In the genomic region with DNA sequence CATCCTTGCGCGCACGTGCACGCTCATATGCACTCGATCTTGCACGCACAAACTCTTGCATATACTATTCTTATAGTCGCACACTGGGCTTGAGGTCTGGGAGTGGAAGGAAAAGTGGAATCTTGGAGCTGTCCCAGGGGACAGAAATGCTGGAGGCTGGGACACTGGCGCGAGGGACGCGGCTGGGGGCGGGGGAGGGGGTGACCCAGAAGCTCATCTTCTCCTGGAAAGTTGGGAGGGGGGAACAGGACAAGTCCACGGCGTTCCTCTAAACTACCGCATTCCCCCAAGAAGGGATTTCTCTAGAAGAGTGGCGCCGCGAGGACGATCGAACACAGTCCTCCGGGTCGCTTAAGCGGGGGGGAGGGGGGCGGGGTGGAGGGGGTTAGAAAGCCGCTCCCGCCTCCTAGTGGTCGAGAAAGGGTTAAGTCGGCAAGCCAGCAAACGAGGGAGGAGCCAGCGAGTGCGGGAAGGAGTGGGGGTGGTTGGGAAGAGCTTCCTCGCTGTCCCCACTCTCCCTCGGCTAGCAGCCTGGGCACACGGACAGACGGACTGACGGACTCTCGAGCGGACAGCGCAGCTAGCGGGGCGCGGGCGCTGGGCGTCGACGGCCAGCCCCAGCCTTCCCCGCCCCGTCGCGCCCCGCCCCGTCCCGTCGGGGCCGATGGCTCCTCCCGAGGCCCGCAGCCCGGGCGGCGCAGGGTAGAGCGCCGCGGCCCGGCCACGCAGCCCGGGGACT, we compare ENCODE assay signal across 8 cellular contexts. TPM values are rescaled to one million over a fixed set of nuclear protein-coding genes. Genes with fewer than 3 reads are reported as not detected.
DNase-seq lines count a peak whose midpoint lies in the region; ATAC-seq, FAIRE-seq and TF ChIP-seq lines count a peak whose summit lies in the region.

A gene (plus strand): TSS at position 512 of the 739 bp plus-strand sequence. CDS start 338 bp downstream, outside the sequence.

- no peaks in the 10 kb centered on the region; the same call in 1 of the 2 replicates for H4K20me1 ChIP-seq in SU-DHL-6 (ENCODE audit: low read depth, low read length)
- no peaks in the 10 kb centered on the region for H4K20me1 ChIP-seq in keratinocyte (ENCODE audit: control insufficient read depth, extremely low read depth, insufficient read depth, low read length)

- H3K9me3 ChIP-seq in MG63 (no peaks in the 10 kb centered on the region), SU-DHL-6 (ENCODE audit: insufficient read depth, low read length) (no peaks in the 10 kb centered on the region), keratinocyte (ENCODE audit: control insufficient read depth, low read depth, low read length) (no peaks in the 10 kb centered on the region)

- no peaks in the 10 kb centered on the region for H3K9me1 ChIP-seq in keratinocyte (ENCODE audit: control insufficient read depth, extremely low read depth, insufficient read depth, low read length)

- in situ Hi-C loops in brain microvascular endothelial cell (cut with HindIII; ENCODE audit: low pct_ligation_motif_present, low sequenced_read_pairs): no loop called here

- peaks cover 48% of the 10 kb centered on the region for H3K27me3 ChIP-seq in ACC112 (ENCODE audit: insufficient read depth, low read length)
- peaks cover 13% of the 10 kb centered on the region for H3K27me3 ChIP-seq in MG63
- no peaks in the 10 kb centered on the region for H3K27me3 ChIP-seq in SU-DHL-6 (ENCODE audit: low read length)
- H3K27me3 ChIP-seq in brain microvascular endothelial cell (replicated peaks): peaks cover 47% of the 10 kb centered on the region
- peaks cover 42% of the 10 kb centered on the region for H3K27me3 ChIP-seq in keratinocyte (ENCODE audit: control insufficient read depth, extremely low read depth, insufficient read depth, low read length)

- no peak for TF ChIP-seq POLR2A in GM18505 (IDR thresholded peaks at IDR 0.05; ENCODE audit: borderline replicate concordance, extremely low read depth, insufficient read depth, insufficient read length)

- H3K9me2 ChIP-seq in SU-DHL-6 (replicated peaks; ENCODE audit: insufficient read depth, low read length): no peaks in the 10 kb centered on the region

- FAIRE-seq in keratinocyte (lab: Jason Lieb, UNC): no peak

- H3K9ac ChIP-seq in SU-DHL-6 (ENCODE audit: low read length) (peak within 1 kb of the TSS; percentile 34; the same call in 1 of the 2 replicates), keratinocyte (ENCODE audit: control insufficient read depth, extremely low read depth, insufficient read depth, low read length) (peak within 1 kb of the TSS; percentile 52)

- H3K4me2 ChIP-seq in SU-DHL-6 (ENCODE audit: low read depth, low read length, poor library complexity, severe bottlenecking) (peak within 1 kb of the TSS; percentile 76), keratinocyte (ENCODE audit: control insufficient read depth, extremely low read depth, insufficient read depth, low read depth, low read length) (peak within 1 kb of the TSS; percentile 93)

- peak; percentile 39 for ATAC-seq in GM18505 (IDR thresholded peaks at IDR 0.05; ENCODE audit: unreplicated experiment)
- ATAC-seq in GM19397 (IDR thresholded peaks at IDR 0.05; ENCODE audit: unreplicated experiment): no peak

- TF ChIP-seq CTCF in SU-DHL-6 (IDR thresholded peaks at IDR 0.05; ENCODE audit: insufficient read depth, low read length, poor library complexity, severe bottlenecking) (no peak), brain microvascular endothelial cell (IDR thresholded peaks at IDR 0.05; ENCODE audit: low read depth, low read length, missing control alignments) (peak; percentile 47), keratinocyte (optimal IDR thresholded peaks at IDR 0.05 in 1 of 3, IDR thresholded peaks at IDR 0.05 in 1 of 3, conservative IDR thresholded peaks at IDR 0.05 in 1 of 3; ENCODE audit: extremely low read depth in 1 of 3, insufficient read depth in 2 of 3, low read length in 3 of 3) (peak in 2 of 3 experiments; percentile 4 to 49)

- no peaks in the 10 kb centered on the region for H3F3A ChIP-seq in SU-DHL-6 (ENCODE audit: insufficient read depth)

- H3K36me3 ChIP-seq in ACC112 (ENCODE audit: insufficient read depth, low read length) (no peaks in the 10 kb centered on the region), MG63 (no peaks in the 10 kb centered on the region), SU-DHL-6 (ENCODE audit: low read length) (no peaks in the 10 kb centered on the region), brain microvascular endothelial cell (replicated peaks) (no peaks in the 10 kb centered on the region), keratinocyte (ENCODE audit: control insufficient read depth in 2 of 2, extremely low read depth in 1 of 2, insufficient read depth in 2 of 2, low read length in 2 of 2) (no peaks in the 10 kb centered on the region)

- dilution Hi-C loops in keratinocyte (cut with MboI; ENCODE audit: extremely low pct_ligation_motif_present, low sequenced_read_pairs): no loop called here

- H2AFZ ChIP-seq in ACC112 (ENCODE audit: low read length, unreplicated experiment) (peak within 1 kb of the TSS; percentile 23), SU-DHL-6 (ENCODE audit: low read depth, low read length, severe bottlenecking) (peak within 1 kb of the TSS; percentile 69), keratinocyte (ENCODE audit: control insufficient read depth, low read length) (peak within 1 kb of the TSS; percentile 56)

- DNase-seq in MG63 (peak; percentile 58), brain microvascular endothelial cell (peak; percentile 20), keratinocyte (ENCODE audit: low read depth, low spot score) (no peak)
- DNase-seq in stimulated activated CD4-positive, alpha-beta T cell treated with anti-CD3 and anti-CD28 coated beads, Interleukin-4, amount 100 ng/mL, for 1 hour: peak; percentile 43

- H3K27ac ChIP-seq in ACC112 (ENCODE audit: low read depth, low read length): no peak within 1 kb of the TSS
- no peak within 1 kb of the TSS for H3K27ac ChIP-seq in SU-DHL-6 (ENCODE audit: low read depth, low read length)
- no peak within 1 kb of the TSS for H3K27ac ChIP-seq in brain microvascular endothelial cell
- H3K27ac ChIP-seq in keratinocyte (ENCODE audit: control insufficient read depth, insufficient read depth, low read length): no peak within 1 kb of the TSS

- H3K79me2 ChIP-seq in ACC112 (ENCODE audit: control insufficient read depth, insufficient read depth, low read length, unreplicated experiment) (no peaks in the 10 kb centered on the region), SU-DHL-6 (ENCODE audit: insufficient read depth, low read length) (no peaks in the 10 kb centered on the region), keratinocyte (ENCODE audit: control insufficient read depth, insufficient read depth, low read length) (no peaks in the 10 kb centered on the region)

- H3K4me3 ChIP-seq in ACC112 (ENCODE audit: low read depth, low read length) (peak within 1 kb of the TSS; percentile 60), MG63 (peak within 1 kb of the TSS; percentile 35), SU-DHL-6 (ENCODE audit: insufficient read depth, low read length, poor library complexity, severe bottlenecking) (peak within 1 kb of the TSS; percentile 52), brain microvascular endothelial cell (ENCODE audit: low read depth, low read length) (peak within 1 kb of the TSS; percentile 38), keratinocyte (ENCODE audit: control insufficient read depth in 2 of 3, extremely low read depth in 1 of 3, insufficient read depth in 2 of 3, low read depth in 1 of 3, low read length in 3 of 3) (peak within 1 kb of the TSS; percentile 8 to 79 (median 70))

- H3K4me1 ChIP-seq in ACC112 (ENCODE audit: control insufficient read depth, insufficient read depth, low read length, unreplicated experiment): peaks cover 6% of the 10 kb centered on the region
- H3K4me1 ChIP-seq in keratinocyte (ENCODE audit: control insufficient read depth, extremely low read depth, insufficient read depth, low read length): peaks cover 20% of the 10 kb centered on the region

RNA-seq across cellular contexts. Expression of the gene that starts here (rescaled TPM):
- 0.03 and 1.6 TPM in 2 replicates for total RNA-seq in MG63 (2014; rRNA removed; shearing (Covaris generic); ENCODE audit: low replicate concordance)
- 0.03 to 0.12 TPM in 2 of 3 replicates, not detected in the other for polyA plus RNA-seq in keratinocyte
- polyA plus RNA-seq in keratinocyte (2011; ENCODE audit: low read depth): not detected
- 0.18 TPM in 1 of 2 replicates, not detected in the other for polyA plus RNA-seq in keratinocyte (2011; cell fraction: cytosol; rRNA removed)
- polyA plus RNA-seq in keratinocyte (2011; cell fraction: nucleus; rRNA removed): 0.13 TPM in 1 of 2 replicates, not detected in the other
- 0.28 and 0.39 TPM in 2 replicates for polyA plus RNA-seq in keratinocyte (2012; ENCODE audit: low replicate concordance)
- not detected in 3 replicates for polyA minus RNA-seq in keratinocyte
- not detected for polyA minus RNA-seq in keratinocyte (2011; cell fraction: cytosol; rRNA and poly(A)+ RNA removed)
- not detected in 2 replicates for polyA minus RNA-seq in keratinocyte (2011; cell fraction: nucleus; rRNA and poly(A)+ RNA removed)
